In genomic region chr3:4943553-4943952, GRCh38 we compare ENCODE assay signal across 11 cellular contexts. TPM values are rescaled to one million over a fixed set of nuclear protein-coding genes. Genes with fewer than 3 reads are reported as not detected.
A peak's percentile ranks its signal among the peaks of the same experiment; 100 is the strongest.
DNase-seq lines count a peak whose midpoint lies in the region; ATAC-seq and TF ChIP-seq lines count a peak whose summit lies in the region.
"Had no signal": no experiment of that assay in that cellular context is flagged by ENCODE, and none has a peak within 500 bp of the region (broad histone marks: within the 10 kb centered on the region; RNA-seq: fewer than 3 reads in every experiment).

No MANE protein-coding gene starts in this region.

- TF ChIP-seq CTCF in fibroblast of mammary gland (conservative IDR thresholded peaks at IDR 0.05; ENCODE audit: control insufficient read depth, insufficient read depth, low read depth, low read length) (peak; percentile 44), retinal pigment epithelial cell (conservative IDR thresholded peaks at IDR 0.05; ENCODE audit: low read depth, low read length) (peak; percentile 31)

- in situ Hi-C loops in GM23248 (cut with MboI), result no loop called here

- 59 to 80% methylated on average over 1 of the region's 1 CpG for WGBS in GM23248 (ENCODE audit: low coverage in 1 of 2, low lambda C conversion rate in 2 of 2, missing lambda C conversion rate in 2 of 2), 2 experiments

- H3K9ac ChIP-seq in GM23248, result no peak overlapping the region

- H3F3A ChIP-seq in GM23248 (ENCODE audit: insufficient read depth), result no peaks in the 10 kb centered on the region

- ATAC-seq in GM21737 (IDR thresholded peaks at IDR 0.05; ENCODE audit: unreplicated experiment) (no peak), HG02840 (IDR thresholded peaks at IDR 0.05; ENCODE audit: low FRiP score, unreplicated experiment) (no peak)

- DNase-seq in GM23248 (peak; percentile 13), RPMI8226 (peak; percentile 27), fibroblast of mammary gland (ENCODE audit: low read depth) (no peak), retinal pigment epithelial cell (ENCODE audit: low read depth) (no peak), LoVo (ENCODE audit: low spot score) (no peak)
- DNase-seq: activated effector memory CD4-positive, alpha-beta T cell treated with Interleukin-2 at 50 U/mL for 16 hours; DMS79 treated with DMSO at 0.1 percent for 48 hours; SIG-M5; uterus had no signal

- H3K4me1 ChIP-seq in GM23248 (ENCODE audit: insufficient read depth), result 0 out of 2 replicates have a peak, but pooled peaks cover 1% of the 10 kb centered on the region
- H3K4me1 ChIP-seq: uterus had no signal

- no peaks in the 10 kb centered on the region for H3K27me3 ChIP-seq in GM23248 (replicated peaks; ENCODE audit: insufficient read depth)
- H3K27me3 ChIP-seq: uterus had no signal

- no peaks in the 10 kb centered on the region for H3K9me2 ChIP-seq in GM23248 (ENCODE audit: insufficient read depth)

- H3K4me2 ChIP-seq in GM23248 (ENCODE audit: unreplicated experiment), result no peak overlapping the region

- H3K9me3 ChIP-seq in GM23248 (ENCODE audit: low read depth), result no peaks in the 10 kb centered on the region
- H3K9me3 ChIP-seq: uterus had no signal

- H4K20me1 ChIP-seq in GM23248 (ENCODE audit: insufficient read depth), result no peaks in the 10 kb centered on the region

- H3K36me3 ChIP-seq in GM23248 (ENCODE audit: low read depth), result no peaks in the 10 kb centered on the region
- H3K36me3 ChIP-seq: uterus had no signal

- H3K27ac ChIP-seq in GM23248, result no peak overlapping the region
- H3K27ac ChIP-seq: uterus had no signal

- no peak overlapping the region for H3K4me3 ChIP-seq in GM23248
- no peak overlapping the region for H3K4me3 ChIP-seq in fibroblast of mammary gland (ENCODE audit: control insufficient read depth, low read depth, low read length)
- H3K4me3 ChIP-seq in retinal pigment epithelial cell (ENCODE audit: low read length), result no peak overlapping the region
- H3K4me3 ChIP-seq: uterus had no signal

- H3K79me2 ChIP-seq in GM23248 (ENCODE audit: insufficient read depth), result no peaks in the 10 kb centered on the region

- H2AFZ ChIP-seq in GM23248, result no peak overlapping the region

RNA-seq across cellular contexts. Expression of gene BHLHE40, which starts 35.7 kb away (rescaled TPM):
- 27.6 and 33.9 TPM in 2 replicates for total RNA-seq in GM23248 (2014; rRNA removed; shearing (Covaris generic))
- 42.9 TPM in 2 replicates for polyA plus RNA-seq in GM23248 (2016; fragmentation: Nextera tagmentation; extraction: Ambion mirVana)

Comparison
In these comparisons a context has a peak if more than half of its experiments do, and no peak if none do; other contexts are left out.
1. DNase-seq: peak in GM23248 (single experiment) and RPMI8226 (single experiment); none in fibroblast of mammary gland (single experiment), retinal pigment epithelial cell (single experiment) and LoVo (single experiment).